8 cellular contexts compared by ENCODE assay signal in the genomic region with DNA sequence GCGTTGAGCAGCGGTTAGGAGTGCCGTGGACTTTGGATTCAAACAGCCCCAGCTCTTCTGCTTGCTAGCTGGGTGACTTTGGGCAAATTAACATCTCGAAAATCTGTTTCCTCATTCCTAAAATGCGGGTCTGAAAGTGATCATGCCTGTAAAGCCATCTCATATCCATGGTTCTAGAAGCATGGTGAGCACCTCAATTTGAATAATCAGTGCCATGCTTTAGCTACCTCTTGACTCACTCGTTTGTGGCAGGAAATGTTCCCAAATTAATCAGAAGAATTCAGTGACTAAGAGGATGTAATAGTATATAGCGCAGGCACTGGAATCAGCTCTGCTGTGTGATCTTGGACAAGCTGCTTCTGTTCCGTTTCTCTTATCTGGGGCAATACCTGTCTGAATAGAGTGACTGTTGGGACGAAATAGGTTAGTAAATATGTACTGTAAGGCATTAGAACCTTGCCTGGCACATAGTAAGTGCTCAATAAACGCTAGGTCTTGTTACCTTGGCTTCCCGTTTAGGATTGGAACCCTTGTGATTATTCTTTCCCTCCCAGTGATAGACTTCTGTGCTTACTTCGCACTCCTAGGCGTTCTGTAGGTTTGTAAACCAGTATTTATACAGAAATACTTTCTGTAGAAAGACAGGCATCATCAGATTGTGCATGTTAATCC. TPM values are rescaled to one million over a fixed set of nuclear protein-coding genes. Genes with fewer than 3 reads are reported as not detected.
A peak's percentile ranks its signal among the peaks of the same experiment; 100 is the strongest.
DNase-seq lines count a peak whose midpoint lies in the region; ATAC-seq and TF ChIP-seq lines count a peak whose summit lies in the region.

No MANE protein-coding gene starts in this region.

- no peak overlapping the region for H2AFZ ChIP-seq in neural cell (ENCODE audit: low read depth, low read length)

- H3K36me3 ChIP-seq in SJCRH30 (no peaks in the 10 kb centered on the region), neural cell (ENCODE audit: insufficient read depth, low read length) (no peaks in the 10 kb centered on the region)

- ATAC-seq in esophagus mucosa = peak; percentile 84
- ATAC-seq in HG03159 (IDR thresholded peaks at IDR 0.05; ENCODE audit: unreplicated experiment) = no peak

- TF ChIP-seq RAD21 in neural cell (conservative IDR thresholded peaks at IDR 0.05) = no peak

- no peak overlapping the region for H3K9ac ChIP-seq in neural cell (ENCODE audit: low read length)

- H3K79me2 ChIP-seq in neural cell (replicated peaks; ENCODE audit: insufficient read depth, low read length) = no peaks in the 10 kb centered on the region

- no peak for TF ChIP-seq CTCF in neural cell (IDR thresholded peaks at IDR 0.05; ENCODE audit: poor library complexity, severe bottlenecking)

- DNase-seq in NOMO-1 (lab: John Stamatoyannopoulos, UW; ENCODE audit: unreplicated experiment in 2 of 2) (peak; percentile 36 to 54), NOMO-1 treated with dmso at 0.1 percent for 144 hours (lab: John Stamatoyannopoulos, UW; ENCODE audit: unreplicated experiment) (no peak), SJCRH30 (peak in 1 of 2 experiments; percentile 43), middle frontal gyrus (ENCODE audit: extremely low spot score, low spot score) (no peak), NCI-H187 (lab: John Stamatoyannopoulos, UW) (no peak)

- H3F3A ChIP-seq in neural cell (ENCODE audit: insufficient read depth, low read length, poor library complexity, severe bottlenecking) = no peaks in the 10 kb centered on the region

- H3K27ac ChIP-seq in SJCRH30 (no peak overlapping the region), neural cell (ENCODE audit: low read length) (no peak overlapping the region)

- no peaks in the 10 kb centered on the region for H3K9me2 ChIP-seq in neural cell (ENCODE audit: insufficient read depth, low read length)

- H3K4me2 ChIP-seq in neural cell (ENCODE audit: low read length) = no peak overlapping the region

- TF ChIP-seq EP300 in neural cell (conservative IDR thresholded peaks at IDR 0.05; ENCODE audit: poor library complexity, severe bottlenecking) = no peak

- H3K4me3 ChIP-seq in SJCRH30 = peak overlapping the region; percentile 61
- peak overlapping the region; percentile 79 for H3K4me3 ChIP-seq in neural cell (ENCODE audit: low read length)

- H3K27me3 ChIP-seq in SJCRH30 (no peaks in the 10 kb centered on the region), neural cell (ENCODE audit: insufficient read depth, low read depth, low read length) (peaks cover 29% of the 10 kb centered on the region)

- H3K9me3 ChIP-seq in SJCRH30 (replicated peaks) (no peaks in the 10 kb centered on the region), neural cell (ENCODE audit: low read length) (no peaks in the 10 kb centered on the region)

- H4K20me1 ChIP-seq in neural cell (ENCODE audit: insufficient read depth) = no peaks in the 10 kb centered on the region

- no peaks in the 10 kb centered on the region for H3K4me1 ChIP-seq in SJCRH30

TF ChIP-seq in neural cell, 6 proteins besides CTCF, POLR2A, EP300 and RAD21:
- TF ChIP-seq MXI1 (conservative IDR thresholded peaks at IDR 0.05; ENCODE audit: poor library complexity, severe bottlenecking) = no peak
- TF ChIP-seq, protein P1, sequence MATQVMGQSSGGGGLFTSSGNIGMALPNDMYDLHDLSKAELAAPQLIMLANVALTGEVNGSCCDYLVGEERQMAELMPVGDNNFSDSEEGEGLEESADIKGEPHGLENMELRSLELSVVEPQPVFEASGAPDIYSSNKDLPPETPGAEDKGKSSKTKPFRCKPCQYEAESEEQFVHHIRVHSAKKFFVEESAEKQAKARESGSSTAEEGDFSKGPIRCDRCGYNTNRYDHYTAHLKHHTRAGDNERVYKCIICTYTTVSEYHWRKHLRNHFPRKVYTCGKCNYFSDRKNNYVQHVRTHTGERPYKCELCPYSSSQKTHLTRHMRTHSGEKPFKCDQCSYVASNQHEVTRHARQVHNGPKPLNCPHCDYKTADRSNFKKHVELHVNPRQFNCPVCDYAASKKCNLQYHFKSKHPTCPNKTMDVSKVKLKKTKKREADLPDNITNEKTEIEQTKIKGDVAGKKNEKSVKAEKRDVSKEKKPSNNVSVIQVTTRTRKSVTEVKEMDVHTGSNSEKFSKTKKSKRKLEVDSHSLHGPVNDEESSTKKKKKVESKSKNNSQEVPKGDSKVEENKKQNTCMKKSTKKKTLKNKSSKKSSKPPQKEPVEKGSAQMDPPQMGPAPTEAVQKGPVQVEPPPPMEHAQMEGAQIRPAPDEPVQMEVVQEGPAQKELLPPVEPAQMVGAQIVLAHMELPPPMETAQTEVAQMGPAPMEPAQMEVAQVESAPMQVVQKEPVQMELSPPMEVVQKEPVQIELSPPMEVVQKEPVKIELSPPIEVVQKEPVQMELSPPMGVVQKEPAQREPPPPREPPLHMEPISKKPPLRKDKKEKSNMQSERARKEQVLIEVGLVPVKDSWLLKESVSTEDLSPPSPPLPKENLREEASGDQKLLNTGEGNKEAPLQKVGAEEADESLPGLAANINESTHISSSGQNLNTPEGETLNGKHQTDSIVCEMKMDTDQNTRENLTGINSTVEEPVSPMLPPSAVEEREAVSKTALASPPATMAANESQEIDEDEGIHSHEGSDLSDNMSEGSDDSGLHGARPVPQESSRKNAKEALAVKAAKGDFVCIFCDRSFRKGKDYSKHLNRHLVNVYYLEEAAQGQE (IDR thresholded peaks at IDR 0.05; ENCODE audit: borderline replicate concordance) = no peak
- TF ChIP-seq TAF1 (IDR thresholded peaks at IDR 0.05; ENCODE audit: low read depth) = no peak
- no peak for TF ChIP-seq EZH2 (IDR thresholded peaks at IDR 0.05; ENCODE audit: borderline replicate concordance, insufficient read depth, low read length, poor library complexity, severe bottlenecking)
- TF ChIP-seq POLR2AphosphoS5 (IDR thresholded peaks at IDR 0.05) = no peak
- no peak for TF ChIP-seq SMC3 (conservative IDR thresholded peaks at IDR 0.05; ENCODE audit: poor library complexity)

RNA-seq across cellular contexts. Expression of a gene that starts 0.8 kb away (rescaled TPM):
- total RNA-seq in SJCRH30 (2014; rRNA removed; shearing (Covaris generic)) = 0.38 and 1.2 TPM in 2 replicates
- 96.2 TPM for total RNA-seq in esophagus mucosa
- polyA plus RNA-seq in neural cell = not detected in 2 replicates
- not detected in 2 replicates for polyA minus RNA-seq in neural cell

RNA-seq across cellular contexts. Expression of a gene that starts 32.4 kb away (rescaled TPM):
- 236 and 239 TPM in 2 replicates for total RNA-seq in SJCRH30 (2014; rRNA removed; shearing (Covaris generic))
- total RNA-seq in esophagus mucosa = 109 TPM
- polyA plus RNA-seq in neural cell = 89.0 and 97.9 TPM in 2 replicates
- polyA minus RNA-seq in neural cell = 67.0 and 72.4 TPM in 2 replicates

RNA-seq across cellular contexts. Expression of a gene that starts 53.0 kb away (rescaled TPM):
- total RNA-seq in SJCRH30 (2014; rRNA removed; shearing (Covaris generic)) = not detected in 2 replicates
- 1.5 TPM for total RNA-seq in esophagus mucosa
- polyA plus RNA-seq in neural cell = not detected in 2 replicates
- polyA minus RNA-seq in neural cell = not detected in 2 replicates

RNA-seq across cellular contexts. Expression of a gene that starts 53.1 kb away (rescaled TPM):
- 1.5 and 2.5 TPM in 2 replicates for total RNA-seq in SJCRH30 (2014; rRNA removed; shearing (Covaris generic))
- 2.9 TPM for total RNA-seq in esophagus mucosa
- 12.4 and 12.7 TPM in 2 replicates for polyA plus RNA-seq in neural cell
- polyA minus RNA-seq in neural cell = 20.5 and 26.7 TPM in 2 replicates

Comparison
In these comparisons a context has a peak if more than half of its experiments do, and no peak if none do; other contexts are left out.
1. DNase-seq: peak in NOMO-1 (2 of 2); none in NOMO-1 treated with dmso at 0.1 percent for 144 hours (single experiment), middle frontal gyrus (single experiment) and NCI-H187 (0 of 2).
2. RNA of a gene that starts 0.8 kb away (total RNA-seq): 96.2 TPM in esophagus mucosa (single experiment); 0.38 to 1.2 TPM in SJCRH30; every median in the first group is over 10 times any median in the second.